In genomic region chr3:118272976-118273375, GRCh38 we compare ENCODE assay signal across 14 cellular contexts.
DNase-seq lines count a peak whose midpoint lies in the region; ATAC-seq and TF ChIP-seq lines count a peak whose summit lies in the region.
"Had no signal": no experiment of that assay in that cellular context is flagged by ENCODE, and none has a peak within 500 bp of the region (broad histone marks: within the 10 kb centered on the region; RNA-seq: fewer than 3 reads in every experiment).

No MANE protein-coding gene starts in this region.

- peaks cover 17% of the 10 kb centered on the region for H3K9me3 Mint-ChIP-seq in CD4-positive, alpha-beta T cell
- H3K9me3 Mint-ChIP-seq in activated T-cell treated with anti-CD3 and anti-CD28 coated beads, Interleukin-2, amount 50 U/mL, for 24 hours = peaks cover 9% of the 10 kb centered on the region

- POLR2A ChIA-PET in CD4-positive, alpha-beta T cell (lab: Charles Lee) = no interaction called here

- H3K36me3 Mint-ChIP-seq in CD4-positive, alpha-beta T cell (ENCODE audit: low read depth) = no peaks in the 10 kb centered on the region
- no peaks in the 10 kb centered on the region for H3K36me3 Mint-ChIP-seq in activated T-cell treated with anti-CD3 and anti-CD28 coated beads, Interleukin-2, amount 50 U/mL, for 24 hours (ENCODE audit: low read depth)
- H3K36me3 Mint-ChIP-seq: CD4-positive, CD25-positive, alpha-beta regulatory T cell had no signal

- H3K9me3 ChIP-seq in MG63 = no peaks in the 10 kb centered on the region
- no peaks in the 10 kb centered on the region for H3K9me3 ChIP-seq in CD4-positive, alpha-beta T cell (ENCODE audit: control insufficient read depth, low read length)
- H3K9me3 ChIP-seq: BE2C, Caco-2 had no signal

- no peaks in the 10 kb centered on the region for H3K36me3 ChIP-seq in MG63
- H3K36me3 ChIP-seq: BE2C had no signal

- no peaks in the 10 kb centered on the region for H3K27me3 ChIP-seq in MG63
- H3K27me3 ChIP-seq in CD4-positive, alpha-beta T cell (ENCODE audit: control insufficient read depth, insufficient read depth, low read length) = no peaks in the 10 kb centered on the region
- H3K27me3 ChIP-seq: BE2C had no signal

- no peaks in the 10 kb centered on the region for H3K27me3 Mint-ChIP-seq in CD4-positive, alpha-beta T cell
- H3K27me3 Mint-ChIP-seq in activated T-cell treated with anti-CD3 and anti-CD28 coated beads, Interleukin-2, amount 50 U/mL, for 24 hours = no peaks in the 10 kb centered on the region
- H3K27me3 Mint-ChIP-seq: CD4-positive, CD25-positive, alpha-beta regulatory T cell had no signal

- peak; percentile 5 for DNase-seq in Ammon's horn (ENCODE audit: low spot score)
- DNase-seq in MG63 = peak; percentile 37
- peak; percentile 0 for DNase-seq in fibroblast of peridontal ligament (ENCODE audit: extremely low read depth)
- DNase-seq in CD4-positive, alpha-beta T cell = no peak
- DNase-seq in activated T-cell treated with anti-CD3 and anti-CD28 coated beads, Interleukin-2, amount 50 U/mL, for 24 hours = no peak
- DNase-seq: 8988T; BE2C; C1 segment of cervical spinal cord; Caco-2; CD4-positive, CD25-positive, alpha-beta regulatory T cell; GOT3; H9 had no signal

- no peak overlapping the region for H3K27ac ChIP-seq in CD4-positive, alpha-beta T cell (ENCODE audit: low read depth, low read length)

- no peak for ATAC-seq in CD4-positive, alpha-beta T cell (ENCODE audit: poor library complexity)
- ATAC-seq in HG03175 (IDR thresholded peaks at IDR 0.05; ENCODE audit: unreplicated experiment) (no peak), GM19328 (IDR thresholded peaks at IDR 0.05; ENCODE audit: unreplicated experiment) (no peak)

- H3K4me3 ChIP-seq in MG63 = no peak overlapping the region

- no peak overlapping the region for H3K27ac Mint-ChIP-seq in CD4-positive, alpha-beta T cell
- no peak overlapping the region for H3K27ac Mint-ChIP-seq in activated T-cell treated with anti-CD3 and anti-CD28 coated beads, Interleukin-2, amount 50 U/mL, for 24 hours
- H3K27ac Mint-ChIP-seq: CD4-positive, CD25-positive, alpha-beta regulatory T cell; H9 had no signal

- intact Hi-C loops in CD4-positive, alpha-beta T cell (cut with DNase I, micrococcal nuclease) = no loop called here

- no peaks in the 10 kb centered on the region for H3K4me1 Mint-ChIP-seq in CD4-positive, alpha-beta T cell (ENCODE audit: low read depth)
- H3K4me1 Mint-ChIP-seq in activated T-cell treated with anti-CD3 and anti-CD28 coated beads, Interleukin-2, amount 50 U/mL, for 24 hours (ENCODE audit: low read depth) = no peaks in the 10 kb centered on the region
- H3K4me1 Mint-ChIP-seq: CD4-positive, CD25-positive, alpha-beta regulatory T cell; H9 had no signal

- H3K4me3 Mint-ChIP-seq in CD4-positive, alpha-beta T cell = no peak overlapping the region
- H3K4me3 Mint-ChIP-seq in activated T-cell treated with anti-CD3 and anti-CD28 coated beads, Interleukin-2, amount 50 U/mL, for 24 hours = no peak overlapping the region
- H3K4me3 Mint-ChIP-seq: CD4-positive, CD25-positive, alpha-beta regulatory T cell; H9 had no signal

- CTCF ChIA-PET in CD4-positive, alpha-beta T cell (lab: Charles Lee) = no interaction called here

- TF ChIP-seq CTCF in CD4-positive, alpha-beta T cell (IDR thresholded peaks at IDR 0.05) = no peak

Comparison
In these comparisons a context has a peak if more than half of its experiments do, and no peak if none do; other contexts are left out.
1. DNase-seq: peak in Ammon's horn (single experiment), MG63 (single experiment) and fibroblast of peridontal ligament (single experiment); none in CD4-positive, alpha-beta T cell (0 of 10) and activated T-cell treated with anti-CD3 and anti-CD28 coated beads, Interleukin-2, amount 50 U/mL, for 24 hours (single experiment).